Comparison of ENCODE assay signal across 10 cellular contexts in the genomic region with DNA sequence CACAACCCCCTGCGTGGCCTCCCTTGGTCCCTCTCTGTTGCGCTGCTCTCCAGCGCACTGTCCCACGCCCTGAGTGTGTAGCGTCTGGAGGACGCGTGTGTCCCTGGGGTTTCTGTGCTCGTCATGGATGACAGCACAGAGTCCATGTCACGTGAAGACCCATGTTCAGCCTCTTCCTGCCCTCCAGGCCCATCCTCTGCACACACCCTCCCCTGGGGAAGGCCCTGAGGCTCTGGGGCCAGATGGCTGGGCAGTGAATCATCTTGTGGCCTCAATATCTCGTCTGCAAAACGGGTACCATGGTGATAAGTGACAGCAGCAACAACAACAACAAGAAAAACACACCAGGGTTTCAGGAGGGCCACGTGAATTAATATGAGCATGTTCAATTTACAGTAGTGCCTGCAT.
DNase-seq lines count a peak whose midpoint lies in the region; ATAC-seq and TF ChIP-seq lines count a peak whose summit lies in the region.
"Had no signal": no experiment of that assay in that cellular context is flagged by ENCODE, and none has a peak within 500 bp of the region (broad histone marks: within the 10 kb centered on the region; RNA-seq: fewer than 3 reads in every experiment).

No MANE protein-coding gene starts in this region.

- peaks cover 4% of the 10 kb centered on the region for H3K4me1 Mint-ChIP-seq in activated CD4-positive, alpha-beta T cell treated with anti-CD3 and anti-CD28 coated beads for 36 hours
- peaks cover 7% of the 10 kb centered on the region for H3K4me1 Mint-ChIP-seq in activated CD4-positive, alpha-beta T cell treated with anti-CD3 and anti-CD28 coated beads, Interleukin-2, amount 10 ng/mL, durations not matched to agents 24 days and 14 days
- H3K4me1 Mint-ChIP-seq in stimulated activated effector memory CD8-positive, alpha-beta T cell treated with anti-CD3 and anti-CD28 coated beads, Interleukin-12 subunit alpha, Interleukin-12 subunit beta, amount 100 ng/mL, for 72 hours: peaks cover 19% of the 10 kb centered on the region

- H3K4me3 ChIP-seq in fibroblast of villous mesenchyme (ENCODE audit: low read depth, low read length): no peak overlapping the region
- H3K4me3 ChIP-seq: A549 had no signal

- H3K27ac Mint-ChIP-seq in activated CD4-positive, alpha-beta T cell treated with anti-CD3 and anti-CD28 coated beads for 36 hours: no peak overlapping the region
- no peak overlapping the region for H3K27ac Mint-ChIP-seq in activated CD4-positive, alpha-beta T cell treated with anti-CD3 and anti-CD28 coated beads, Interleukin-2, amount 10 ng/mL, durations not matched to agents 24 days and 14 days
- H3K27ac Mint-ChIP-seq in stimulated activated effector memory CD8-positive, alpha-beta T cell treated with anti-CD3 and anti-CD28 coated beads, Interleukin-12 subunit alpha, Interleukin-12 subunit beta, amount 100 ng/mL, for 72 hours: no peak overlapping the region

- DNase-seq in activated CD4-positive, alpha-beta T cell treated with anti-CD3 and anti-CD28 coated beads for 36 hours: no peak
- no peak for DNase-seq in activated CD4-positive, alpha-beta T cell treated with anti-CD3 and anti-CD28 coated beads, Interleukin-2, amount 10 ng/mL, durations not matched to agents 24 days and 14 days
- DNase-seq in LoVo (ENCODE audit: low spot score): peak; percentile 6
- DNase-seq in fibroblast of villous mesenchyme (ENCODE audit: low read depth): peak; percentile 67
- no peak for DNase-seq in stimulated activated effector memory CD8-positive, alpha-beta T cell treated with anti-CD3 and anti-CD28 coated beads, Interleukin-12 subunit alpha, Interleukin-12 subunit beta, amount 100 ng/mL, for 72 hours (ENCODE audit: low spot score in 2 of 2)
- no peak for DNase-seq in GM20000 (ENCODE audit: low spot score)
- DNase-seq: NCI-H2107 had no signal

- H3K4me3 Mint-ChIP-seq in activated CD4-positive, alpha-beta T cell treated with anti-CD3 and anti-CD28 coated beads for 36 hours: no peak overlapping the region
- no peak overlapping the region for H3K4me3 Mint-ChIP-seq in activated CD4-positive, alpha-beta T cell treated with anti-CD3 and anti-CD28 coated beads, Interleukin-2, amount 10 ng/mL, durations not matched to agents 24 days and 14 days
- no peak overlapping the region for H3K4me3 Mint-ChIP-seq in stimulated activated effector memory CD8-positive, alpha-beta T cell treated with anti-CD3 and anti-CD28 coated beads, Interleukin-12 subunit alpha, Interleukin-12 subunit beta, amount 100 ng/mL, for 72 hours

- TF ChIP-seq CTCF in fibroblast of villous mesenchyme (IDR thresholded peaks at IDR 0.05; ENCODE audit: insufficient read depth, low read depth, low read length) (no peak), GM20000 (IDR thresholded peaks at IDR 0.05; ENCODE audit: extremely low read depth, missing control alignments) (no peak)

- POLR2A ChIA-PET in activated CD4-positive, alpha-beta T cell treated with anti-CD3 and anti-CD28 coated beads for 36 hours (lab: Charles Lee): no interaction called here

- H3K27me3 Mint-ChIP-seq in activated CD4-positive, alpha-beta T cell treated with anti-CD3 and anti-CD28 coated beads for 36 hours: peaks cover 17% of the 10 kb centered on the region
- peaks cover 17% of the 10 kb centered on the region for H3K27me3 Mint-ChIP-seq in activated CD4-positive, alpha-beta T cell treated with anti-CD3 and anti-CD28 coated beads, Interleukin-2, amount 10 ng/mL, durations not matched to agents 24 days and 14 days

- no peaks in the 10 kb centered on the region for H3K36me3 Mint-ChIP-seq in activated CD4-positive, alpha-beta T cell treated with anti-CD3 and anti-CD28 coated beads for 36 hours (ENCODE audit: low read depth)
- H3K36me3 Mint-ChIP-seq in activated CD4-positive, alpha-beta T cell treated with anti-CD3 and anti-CD28 coated beads, Interleukin-2, amount 10 ng/mL, durations not matched to agents 24 days and 14 days (ENCODE audit: low read depth): no peaks in the 10 kb centered on the region
- no peaks in the 10 kb centered on the region for H3K36me3 Mint-ChIP-seq in stimulated activated effector memory CD8-positive, alpha-beta T cell treated with anti-CD3 and anti-CD28 coated beads, Interleukin-12 subunit alpha, Interleukin-12 subunit beta, amount 100 ng/mL, for 72 hours

- ATAC-seq in activated CD4-positive, alpha-beta T cell treated with anti-CD3 and anti-CD28 coated beads for 36 hours: peak; percentile 26
- peak; percentile 78 for ATAC-seq in stimulated activated effector memory CD8-positive, alpha-beta T cell treated with anti-CD3 and anti-CD28 coated beads, Interleukin-12 subunit alpha, Interleukin-12 subunit beta, amount 100 ng/mL, for 72 hours
- ATAC-seq in GM21447 (IDR thresholded peaks at IDR 0.05; ENCODE audit: unreplicated experiment): no peak
- ATAC-seq in GM21717 (IDR thresholded peaks at IDR 0.05; ENCODE audit: unreplicated experiment): no peak
- ATAC-seq: A549 had no signal

- CTCF ChIA-PET in activated CD4-positive, alpha-beta T cell treated with anti-CD3 and anti-CD28 coated beads for 36 hours (lab: Charles Lee): interaction anchor here (1.0 kb wide), 1 partner anchor 13 kb away, joined by 3 read pairs; no protein-coding TSS in a partner anchor

- H3K9me3 Mint-ChIP-seq in activated CD4-positive, alpha-beta T cell treated with anti-CD3 and anti-CD28 coated beads for 36 hours (ENCODE audit: low read depth): no peaks in the 10 kb centered on the region
- H3K9me3 Mint-ChIP-seq in activated CD4-positive, alpha-beta T cell treated with anti-CD3 and anti-CD28 coated beads, Interleukin-2, amount 10 ng/mL, durations not matched to agents 24 days and 14 days: no peaks in the 10 kb centered on the region
- no peaks in the 10 kb centered on the region for H3K9me3 Mint-ChIP-seq in stimulated activated effector memory CD8-positive, alpha-beta T cell treated with anti-CD3 and anti-CD28 coated beads, Interleukin-12 subunit alpha, Interleukin-12 subunit beta, amount 100 ng/mL, for 72 hours

- intact Hi-C loops in activated CD4-positive, alpha-beta T cell treated with anti-CD3 and anti-CD28 coated beads for 36 hours (cut with DNase I, micrococcal nuclease): no loop called here
- intact Hi-C loops in activated CD4-positive, alpha-beta T cell treated with anti-CD3 and anti-CD28 coated beads, Interleukin-2, amount 10 ng/mL, durations not matched to agents 24 days and 14 days (cut with micrococcal nuclease): no loop called here

Comparison
In these comparisons a context has a peak if more than half of its experiments do, and no peak if none do; other contexts are left out.
1. ATAC-seq: peak in activated CD4-positive, alpha-beta T cell treated with anti-CD3 and anti-CD28 coated beads for 36 hours (single experiment) and stimulated activated effector memory CD8-positive, alpha-beta T cell treated with anti-CD3 and anti-CD28 coated beads, Interleukin-12 subunit alpha, Interleukin-12 subunit beta, amount 100 ng/mL, for 72 hours (single experiment); none in GM21447 (single experiment) and GM21717 (single experiment).
2. DNase-seq: peak in LoVo (single experiment) and fibroblast of villous mesenchyme (single experiment); none in activated CD4-positive, alpha-beta T cell treated with anti-CD3 and anti-CD28 coated beads for 36 hours (single experiment), activated CD4-positive, alpha-beta T cell treated with anti-CD3 and anti-CD28 coated beads, Interleukin-2, amount 10 ng/mL, durations not matched to agents 24 days and 14 days (single experiment), stimulated activated effector memory CD8-positive, alpha-beta T cell treated with anti-CD3 and anti-CD28 coated beads, Interleukin-12 subunit alpha, Interleukin-12 subunit beta, amount 100 ng/mL, for 72 hours (0 of 2) and GM20000 (single experiment).